ENCODE assay signal across 25 cellular contexts in the genomic region with DNA sequence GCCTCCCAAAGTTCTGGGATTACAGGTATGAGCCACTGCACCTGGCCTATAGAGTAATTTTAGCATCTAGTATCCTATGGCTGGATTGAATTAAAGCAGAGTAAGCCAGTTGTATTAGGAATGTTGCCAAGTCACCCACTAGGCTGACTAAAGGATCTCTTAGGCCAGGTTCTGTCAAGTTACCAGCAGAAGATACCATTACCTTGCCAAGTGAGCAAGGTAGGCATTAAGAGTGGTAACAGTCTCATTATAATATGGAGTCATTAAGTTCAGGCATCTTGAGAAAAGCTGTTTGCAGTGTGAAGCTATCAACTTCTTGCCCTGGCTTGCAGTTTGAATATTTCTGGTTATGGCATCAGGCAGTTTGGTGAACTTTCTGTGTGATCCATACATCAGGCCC. TPM values are rescaled to one million over a fixed set of nuclear protein-coding genes. Genes with fewer than 3 reads are reported as not detected.
DNase-seq lines count a peak whose midpoint lies in the region; ATAC-seq and TF ChIP-seq lines count a peak whose summit lies in the region.
"Had no signal": no experiment of that assay in that cellular context is flagged by ENCODE, and none has a peak within 500 bp of the region (broad histone marks: within the 10 kb centered on the region; RNA-seq: fewer than 3 reads in every experiment).

No MANE protein-coding gene starts in this region.

- peaks cover 0 to 11% of the 10 kb centered on the region in 2 experiments; a peak in 1 of 4 replicates for H3K79me1 ChIP-seq in IMR-90 (ENCODE audit: low read depth in 1 of 2, low read length in 2 of 2)

- peak overlapping the region; percentile 98 for H2BK15ac ChIP-seq in IMR-90 (ENCODE audit: low read depth, low read length)

- peak overlapping the region; percentile 71 for H3K14ac ChIP-seq in IMR-90 (replicated peaks; ENCODE audit: low read depth, low read length)

- TF ChIP-seq RAD21 in IMR-90 (IDR thresholded peaks at IDR 0.05; ENCODE audit: low read length) = no peak

- H4K91ac ChIP-seq in IMR-90 (ENCODE audit: insufficient read depth, low read depth, low read length) = peak overlapping the region; percentile 62

- H3K4me3 ChIP-seq in IMR-90 (ENCODE audit: insufficient read depth, low read depth, low read length) = no peak overlapping the region
- H3K4me3 ChIP-seq: GM12878, Peyer's patch, SK-N-MC had no signal

- POLR2A ChIA-PET in IMR-90 (lab: Charles Lee; ENCODE audit: unreplicated experiment) (no interaction called here), RWPE1 (lab: Yijun Ruan, JAX; ENCODE audit: low non-redundant PET) (no interaction called here)

- TF ChIP-seq POLR2A in IMR-90 (IDR thresholded peaks at IDR 0.05; ENCODE audit: low read depth, low read length) = no peak

- no peak overlapping the region for H2AFZ ChIP-seq in IMR-90 (replicated peaks; ENCODE audit: low read length, poor library complexity)

- no peaks in the 10 kb centered on the region for H3K36me3 ChIP-seq in IMR-90 (ENCODE audit: control insufficient read depth, insufficient read depth, low read length)
- H3K36me3 ChIP-seq: Peyer's patch had no signal

- peak overlapping the region; percentile 61 for H2AK5ac ChIP-seq in IMR-90 (ENCODE audit: low read depth, low read length)

- H3K23ac ChIP-seq in IMR-90 (ENCODE audit: low read depth, low read length) = peak overlapping the region; percentile 54; the same call in 1 of the 2 replicates

- intact Hi-C loops in IMR-90 (cut with micrococcal nuclease) (no loop called here), cardiac septum (cut with DNase I) (no loop called here)

- H4K8ac ChIP-seq in IMR-90 (ENCODE audit: low read depth in 2 of 2, low read length in 2 of 2) = peak overlapping the region in 1 of 2 experiments; percentile 7; a peak in 1 of 4 replicates

- dilution Hi-C loops in IMR-90 (cut with HindIII; ENCODE audit: low sequenced_read_pairs, unreplicated experiment) = no loop called here

- no peak overlapping the region for H3K9ac ChIP-seq in IMR-90 (ENCODE audit: low read depth, low read length)

- no peaks in the 10 kb centered on the region for H3K9me3 ChIP-seq in IMR-90 (ENCODE audit: control insufficient read depth, insufficient read depth, low read length)
- H3K9me3 ChIP-seq: Peyer's patch had no signal

- H4K20me1 ChIP-seq in IMR-90 (ENCODE audit: insufficient read depth, low read length) = no peaks in the 10 kb centered on the region; the same call in 1 of the 2 replicates

- peak overlapping the region; percentile 10; the same call in 1 of the 2 replicates for H3K4ac ChIP-seq in IMR-90 (ENCODE audit: low read depth, low read length)

- in situ Hi-C loops in IMR-90 (cut with MboI; ENCODE audit: low sequenced_read_pairs) (no loop called here), GM13976 (cut with MboI; ENCODE audit: low sequenced_read_pairs, unreplicated experiment) (no loop called here)

- no peak overlapping the region for H2AK9ac ChIP-seq in IMR-90 (replicated peaks; ENCODE audit: low read depth, low read length, poor library complexity)

- DNase-seq in IMR-90 (no peak), RWPE1 (ENCODE audit: low spot score) (peak; percentile 36), epidermal melanocyte (ENCODE audit: insufficient read length, low spot score) (no peak), GM13976 (ENCODE audit: low spot score) (no peak), cardiac septum (ENCODE audit: low spot score) (no peak)
- DNase-seq: C1 segment of cervical spinal cord; CD4-positive, alpha-beta memory T cell; COR-L47; DMS53; EL; GDM1; GOT3; NCI-H1092; NCI-H1436; NCI-H187; NCI-H2081 treated with DMSO at 0.1 percent for 48 hours; NCI-H526 treated with DMSO at 0.1 percent for 48 hours; OCI-M1; Peyer's patch; SIG-M5 had no signal

- H4K5ac ChIP-seq in IMR-90 (ENCODE audit: low read depth, low read length) = peak overlapping the region; percentile 9; the same call in 1 of the 2 replicates

- peak overlapping the region; percentile 20; the same call in 1 of the 2 replicates for H3K18ac ChIP-seq in IMR-90 (ENCODE audit: low read depth, low read length)

- H3K9me1 ChIP-seq in IMR-90 (ENCODE audit: insufficient read depth, low read length) = peaks cover 21% of the 10 kb centered on the region

- H3K56ac ChIP-seq in IMR-90 (ENCODE audit: extremely low read depth, insufficient read depth, low read length) = no peak overlapping the region

- H2BK20ac ChIP-seq in IMR-90 (ENCODE audit: low read depth, low read length) = peak overlapping the region; percentile 61

- H3K4me2 ChIP-seq in IMR-90 (ENCODE audit: low read depth, low read length) = no peak overlapping the region

- H3K4me1 ChIP-seq in IMR-90 (ENCODE audit: control insufficient read depth, insufficient read depth, low read length) = peaks cover 13% of the 10 kb centered on the region
- H3K4me1 ChIP-seq: Peyer's patch had no signal

- CTCF ChIA-PET in IMR-90 (lab: Yijun Ruan, JAX) = no interaction called here
- CTCF ChIA-PET in RWPE1 (lab: Yijun Ruan, JAX) = no interaction called here

- H2BK120ac ChIP-seq in IMR-90 (ENCODE audit: low read depth, low read length) = peak overlapping the region; percentile 47; the same call in 1 of the 2 replicates

- no peak for ATAC-seq in IMR-90 (ENCODE audit: low read depth)
- ATAC-seq in esophagus mucosa = peak; percentile 31
- no peak for ATAC-seq in HG03095 (IDR thresholded peaks at IDR 0.05; ENCODE audit: unreplicated experiment)
- ATAC-seq: GM12878 had no signal

- no peaks in the 10 kb centered on the region for H3K27me3 ChIP-seq in IMR-90 (ENCODE audit: control insufficient read depth, insufficient read depth, low read length)
- H3K27me3 ChIP-seq: Peyer's patch had no signal

- peak overlapping the region; percentile 57 for H2BK5ac ChIP-seq in IMR-90 (ENCODE audit: low read depth, low read length, poor library complexity, severe bottlenecking)

- TF ChIP-seq CTCF in IMR-90 (conservative IDR thresholded peaks at IDR 0.05; ENCODE audit: low read depth, low read length) (no peak), RWPE1 (conservative IDR thresholded peaks at IDR 0.05; ENCODE audit: low read depth) (no peak), GM13976 (IDR thresholded peaks at IDR 0.05; ENCODE audit: borderline replicate concordance, control extremely low read depth, extremely low read depth, insufficient read depth, missing control alignments) (no peak)

- H3K27ac ChIP-seq in IMR-90 (ENCODE audit: insufficient read depth, low read length) (no peak overlapping the region), RWPE1 (peak overlapping the region; percentile 57)
- H3K27ac ChIP-seq: HL-60, Peyer's patch had no signal

- BruUV-seq in IMR-90 (replicated peaks; lab: Mats Ljungman, UMichigan) = no TSS peak

TF ChIP-seq in IMR-90, 13 proteins besides CTCF, POLR2A, EP300 and RAD21:
- TF ChIP-seq CHD1 (IDR thresholded peaks at IDR 0.05; ENCODE audit: low read depth, low read length) = no peak
- no peak for TF ChIP-seq CEBPB (IDR thresholded peaks at IDR 0.05; ENCODE audit: low read depth, low read length)
- TF ChIP-seq, protein P1, sequence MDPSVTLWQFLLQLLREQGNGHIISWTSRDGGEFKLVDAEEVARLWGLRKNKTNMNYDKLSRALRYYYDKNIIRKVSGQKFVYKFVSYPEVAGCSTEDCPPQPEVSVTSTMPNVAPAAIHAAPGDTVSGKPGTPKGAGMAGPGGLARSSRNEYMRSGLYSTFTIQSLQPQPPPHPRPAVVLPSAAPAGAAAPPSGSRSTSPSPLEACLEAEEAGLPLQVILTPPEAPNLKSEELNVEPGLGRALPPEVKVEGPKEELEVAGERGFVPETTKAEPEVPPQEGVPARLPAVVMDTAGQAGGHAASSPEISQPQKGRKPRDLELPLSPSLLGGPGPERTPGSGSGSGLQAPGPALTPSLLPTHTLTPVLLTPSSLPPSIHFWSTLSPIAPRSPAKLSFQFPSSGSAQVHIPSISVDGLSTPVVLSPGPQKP (IDR thresholded peaks at IDR 0.05; ENCODE audit: borderline replicate concordance, low read depth, low read length) = no peak
- TF ChIP-seq RFX5 (IDR thresholded peaks at IDR 0.05; ENCODE audit: low read depth, low read length) = no peak
- no peak for TF ChIP-seq MAZ (IDR thresholded peaks at IDR 0.05; ENCODE audit: borderline replicate concordance, low read depth, low read length)
- TF ChIP-seq FOS (IDR thresholded peaks at IDR 0.05; ENCODE audit: low read depth, low read length) = no peak
- no peak for TF ChIP-seq SMC3 (IDR thresholded peaks at IDR 0.05; ENCODE audit: low read depth, low read length)

RNA-seq across cellular contexts. Expression of a gene that starts 37.0 kb away (rescaled TPM):
- total RNA-seq in IMR-90 (2012; rRNA removed) (29.0 and 38.6 TPM in 2 replicates), esophagus mucosa (9.9 TPM), cardiac septum (16.3 TPM)
- polyA plus RNA-seq in IMR-90 (2012; rRNA removed) = 44.7 and 45.3 TPM in 2 replicates
- polyA plus RNA-seq in IMR-90 (2012; cell fraction: cytosol; rRNA removed) = 26.0 and 32.1 TPM in 2 replicates
- polyA plus RNA-seq in IMR-90 (2012; cell fraction: nucleus; rRNA removed; ENCODE audit: low replicate concordance) = 165 and 175 TPM in 2 replicates
- polyA plus RNA-seq: CD4-positive, alpha-beta memory T cell had no signal

RNA-seq across cellular contexts. Expression of a gene that starts 59.1 kb away (rescaled TPM):
- total RNA-seq in IMR-90 (2012; rRNA removed) = 14.9 and 35.3 TPM in 2 replicates
- polyA plus RNA-seq in IMR-90 (2012; rRNA removed) = 13.2 and 19.2 TPM in 2 replicates
- polyA plus RNA-seq in IMR-90 (2012; cell fraction: cytosol; rRNA removed) = 2.6 and 2.7 TPM in 2 replicates
- polyA plus RNA-seq in IMR-90 (2012; cell fraction: nucleus; rRNA removed; ENCODE audit: low replicate concordance) = 2.0 and 20.1 TPM in 2 replicates
- 29.4 TPM for total RNA-seq in esophagus mucosa
- total RNA-seq in cardiac septum = 86.8 TPM
